ENCODE assay signal across 14 cellular contexts in the genomic region with DNA sequence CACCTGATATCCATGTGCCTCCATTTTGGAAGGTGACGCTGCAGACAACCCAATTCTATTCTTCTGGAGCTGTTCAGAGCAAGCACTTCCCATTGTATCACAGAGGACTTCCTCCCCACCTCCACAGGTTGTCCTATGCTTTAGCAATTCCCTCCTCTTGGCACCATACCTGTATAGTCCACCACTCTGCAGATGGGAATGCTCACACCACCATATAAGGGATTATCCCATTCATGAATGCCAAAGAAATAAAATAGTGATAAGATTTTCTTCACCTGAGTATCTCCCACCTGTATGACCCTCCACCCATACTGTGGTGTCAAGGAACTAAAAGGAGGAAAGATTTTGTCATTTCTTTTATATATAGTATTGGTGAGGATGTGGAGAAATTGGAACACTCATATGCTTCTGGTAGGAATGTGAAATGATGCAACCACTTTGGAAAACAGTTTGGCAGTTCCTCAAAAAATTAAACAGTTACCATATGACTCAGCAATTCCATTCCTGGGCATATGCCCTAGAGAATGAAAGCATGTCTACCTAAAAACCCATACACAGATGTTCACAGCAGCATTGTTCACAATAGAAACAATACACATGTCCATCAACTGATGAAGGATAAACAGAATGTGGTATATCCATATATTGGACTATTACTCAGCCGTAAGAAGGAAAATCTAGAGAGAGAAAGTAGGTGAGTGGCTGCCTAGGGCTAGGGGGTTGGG.
A peak's percentile ranks its signal among the peaks of the same experiment; 100 is the strongest.
DNase-seq lines count a peak whose midpoint lies in the region; ATAC-seq and TF ChIP-seq lines count a peak whose summit lies in the region.
"Had no signal": no experiment of that assay in that cellular context is flagged by ENCODE, and none has a peak within 500 bp of the region (broad histone marks: within the 10 kb centered on the region; RNA-seq: fewer than 3 reads in every experiment).

No MANE protein-coding gene starts in this region.

- 95% methylated on average over 2 of the region's 2 CpGs for WGBS in liver

- no peak for TF ChIP-seq EP300 in Ishikawa (IDR thresholded peaks at IDR 0.05; ENCODE audit: borderline replicate concordance)

- in situ Hi-C loops in astrocyte of the spinal cord (cut with HindIII; ENCODE audit: low sequenced_read_pairs), result no loop called here

- DNase-seq in AML-193 (lab: John Stamatoyannopoulos, UW), result peak; percentile 16 to 54
- peak; percentile 52 for DNase-seq in astrocyte of the spinal cord (ENCODE audit: low read depth, low spot score)
- no peak for DNase-seq in activated effector memory CD4-positive, alpha-beta T cell treated with Interleukin-2 at 50 U/mL for 16 hours
- DNase-seq in DMS153 treated with DMSO at 0.1 percent for 48 hours (lab: John Stamatoyannopoulos, UW; ENCODE audit: unreplicated experiment), result no peak
- DNase-seq: activated CD4-positive, alpha-beta T cell treated with anti-CD3 and anti-CD28 coated beads for 48 hours; DMS79 treated with DMSO at 0.1 percent for 48 hours; foreskin melanocyte; H7; NCI-H187 had no signal

- no peak overlapping the region for H3K9ac ChIP-seq in liver (ENCODE audit: low read depth in 1 of 2, low read length in 2 of 2)

- H3K36me3 ChIP-seq in liver (ENCODE audit: control insufficient read depth in 4 of 4, insufficient read depth in 3 of 4, low read depth in 1 of 4, low read length in 3 of 4), result peaks cover 0 to 8% (median 5%) of the 10 kb centered on the region in 4 donors

- no peaks in the 10 kb centered on the region for H3K9me3 ChIP-seq in liver (ENCODE audit: control insufficient read depth in 4 of 4, low read length in 3 of 4)

- H3K27ac ChIP-seq in liver (ENCODE audit: low read depth in 1 of 2, low read length in 2 of 2), result peak overlapping the region in 1 of 2 donors; percentile 25

- H3K27me3 ChIP-seq in liver (ENCODE audit: control insufficient read depth in 4 of 4, insufficient read depth in 4 of 4, low read length in 3 of 4), result no peaks in the 10 kb centered on the region

- H3K4me3 ChIP-seq in astrocyte of the spinal cord (ENCODE audit: low read depth, low read length) (no peak overlapping the region), liver (ENCODE audit: low read depth in 1 of 3, low read length in 3 of 3) (no peak overlapping the region)
- H3K4me3 ChIP-seq: smooth muscle cell had no signal

- TF ChIP-seq CTCF in astrocyte of the spinal cord (IDR thresholded peaks at IDR 0.05; ENCODE audit: low read depth, low read length) (no peak), liver (IDR thresholded peaks at IDR 0.05; ENCODE audit: low read depth, low read length, missing input control) (no peak)

- ATAC-seq in HG03175 (IDR thresholded peaks at IDR 0.05; ENCODE audit: unreplicated experiment) (no peak), GM19452 (IDR thresholded peaks at IDR 0.05; ENCODE audit: unreplicated experiment) (no peak)

- TF ChIP-seq RAD21 in Ishikawa (IDR thresholded peaks at IDR 0.05; ENCODE audit: low read depth) (no peak), liver (IDR thresholded peaks at IDR 0.05) (no peak)

- H3K4me1 ChIP-seq in liver (ENCODE audit: control insufficient read depth in 4 of 4, insufficient read depth in 4 of 4, low read length in 3 of 4), result peaks cover 5 to 12% (median 7%) of the 10 kb centered on the region in 4 donors

TF ChIP-seq in Ishikawa, 13 proteins besides CTCF, POLR2A, EP300 and RAD21:
- TF ChIP-seq NFIC (IDR thresholded peaks at IDR 0.05) (peak; percentile 55), TEAD4 (IDR thresholded peaks at IDR 0.05) (peak; percentile 62), CEBPB (IDR thresholded peaks at IDR 0.05) (peak; percentile 81), ZBTB7A (IDR thresholded peaks at IDR 0.05; ENCODE audit: low read depth) (no peak)
- TF ChIP-seq, protein P1, sequence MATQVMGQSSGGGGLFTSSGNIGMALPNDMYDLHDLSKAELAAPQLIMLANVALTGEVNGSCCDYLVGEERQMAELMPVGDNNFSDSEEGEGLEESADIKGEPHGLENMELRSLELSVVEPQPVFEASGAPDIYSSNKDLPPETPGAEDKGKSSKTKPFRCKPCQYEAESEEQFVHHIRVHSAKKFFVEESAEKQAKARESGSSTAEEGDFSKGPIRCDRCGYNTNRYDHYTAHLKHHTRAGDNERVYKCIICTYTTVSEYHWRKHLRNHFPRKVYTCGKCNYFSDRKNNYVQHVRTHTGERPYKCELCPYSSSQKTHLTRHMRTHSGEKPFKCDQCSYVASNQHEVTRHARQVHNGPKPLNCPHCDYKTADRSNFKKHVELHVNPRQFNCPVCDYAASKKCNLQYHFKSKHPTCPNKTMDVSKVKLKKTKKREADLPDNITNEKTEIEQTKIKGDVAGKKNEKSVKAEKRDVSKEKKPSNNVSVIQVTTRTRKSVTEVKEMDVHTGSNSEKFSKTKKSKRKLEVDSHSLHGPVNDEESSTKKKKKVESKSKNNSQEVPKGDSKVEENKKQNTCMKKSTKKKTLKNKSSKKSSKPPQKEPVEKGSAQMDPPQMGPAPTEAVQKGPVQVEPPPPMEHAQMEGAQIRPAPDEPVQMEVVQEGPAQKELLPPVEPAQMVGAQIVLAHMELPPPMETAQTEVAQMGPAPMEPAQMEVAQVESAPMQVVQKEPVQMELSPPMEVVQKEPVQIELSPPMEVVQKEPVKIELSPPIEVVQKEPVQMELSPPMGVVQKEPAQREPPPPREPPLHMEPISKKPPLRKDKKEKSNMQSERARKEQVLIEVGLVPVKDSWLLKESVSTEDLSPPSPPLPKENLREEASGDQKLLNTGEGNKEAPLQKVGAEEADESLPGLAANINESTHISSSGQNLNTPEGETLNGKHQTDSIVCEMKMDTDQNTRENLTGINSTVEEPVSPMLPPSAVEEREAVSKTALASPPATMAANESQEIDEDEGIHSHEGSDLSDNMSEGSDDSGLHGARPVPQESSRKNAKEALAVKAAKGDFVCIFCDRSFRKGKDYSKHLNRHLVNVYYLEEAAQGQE (IDR thresholded peaks at IDR 0.05; ENCODE audit: low read depth), result no peak

TF ChIP-seq in liver, 16 proteins besides CTCF, POLR2A, EP300 and RAD21 (continues in another document):
- TF ChIP-seq NR2F2 (IDR thresholded peaks at IDR 0.05) (no peak), SP1 (IDR thresholded peaks at IDR 0.05) (peak; percentile 6), RXRA (IDR thresholded peaks at IDR 0.05) (peak in 1 of 2 donors; percentile 62), EGR1 (IDR thresholded peaks at IDR 0.05; ENCODE audit: low read depth in 2 of 2) (peak in 1 of 2 donors; percentile 92), JUND (IDR thresholded peaks at IDR 0.05) (peak; percentile 96 to 99), YY1 (IDR thresholded peaks at IDR 0.05) (peak; percentile 82), ZBTB33 (IDR thresholded peaks at IDR 0.05) (peak; percentile 29), FOXA1 (IDR thresholded peaks at IDR 0.05) (no peak), HNF4G (IDR thresholded peaks at IDR 0.05) (no peak), GABPA (IDR thresholded peaks at IDR 0.05 in 1 of 2, conservative IDR thresholded peaks at IDR 0.05 in 1 of 2) (no peak), ATF3 (IDR thresholded peaks at IDR 0.05) (peak; percentile 94), FOXA2 (IDR thresholded peaks at IDR 0.05) (peak; percentile 30), TAF1 (conservative IDR thresholded peaks at IDR 0.05) (no peak)
- TF ChIP-seq, protein P1 (IDR thresholded peaks at IDR 0.05), result peak; percentile 44
- TF ChIP-seq, protein P2, sequence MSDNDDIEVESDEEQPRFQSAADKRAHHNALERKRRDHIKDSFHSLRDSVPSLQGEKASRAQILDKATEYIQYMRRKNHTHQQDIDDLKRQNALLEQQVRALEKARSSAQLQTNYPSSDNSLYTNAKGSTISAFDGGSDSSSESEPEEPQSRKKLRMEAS (IDR thresholded peaks at IDR 0.05), result peak; percentile 77

Comparison
In these comparisons a context has a peak if more than half of its experiments do, and no peak if none do; other contexts are left out.
1. DNase-seq: peak in AML-193 (2 of 2) and astrocyte of the spinal cord (single experiment); none in activated effector memory CD4-positive, alpha-beta T cell treated with Interleukin-2 at 50 U/mL for 16 hours (single experiment) and DMS153 treated with DMSO at 0.1 percent for 48 hours (single experiment).